In genomic region chr3:42892169-42892568, GRCh38 we compare ENCODE assay signal across 1 cellular context.
TF ChIP-seq lines count a peak whose summit lies in the region.

No MANE protein-coding gene starts in this region.

TF ChIP-seq in K562, 482 proteins besides CTCF, POLR2A, EP300 and RAD21:
- TF ChIP-seq FOSL1 (tag; conservative IDR thresholded peaks at IDR 0.05): peak; percentile 59
- peak; percentile 75 for TF ChIP-seq PRDM10 (IDR thresholded peaks at IDR 0.05; ENCODE audit: partially characterized antibody)
- peak; percentile 56; the same call in 1 of the 2 replicates for TF ChIP-seq DPF2 (IDR thresholded peaks at IDR 0.05)
- peak; percentile 29; the same call in 1 of the 2 replicates for TF ChIP-seq C11orf30 (IDR thresholded peaks at IDR 0.05; ENCODE audit: low read depth)
- TF ChIP-seq ETV5 (CRISPR knock-in tag; IDR thresholded peaks at IDR 0.05; ENCODE audit: low read depth): no peak
- no peak for TF ChIP-seq ARNT (IDR thresholded peaks at IDR 0.05)
- TF ChIP-seq ZNF316 (IDR thresholded peaks at IDR 0.05): peak; percentile 20; the same call in 1 of the 2 replicates
- TF ChIP-seq ARID1B (IDR thresholded peaks at IDR 0.05): 0 out of 2 replicates have a peak, but pooled peaks have one; percentile 24
- TF ChIP-seq SMARCA4 (IDR thresholded peaks at IDR 0.05): 0 out of 2 replicates have a peak, but pooled peaks have one; percentile 19
- TF ChIP-seq PHF20 (IDR thresholded peaks at IDR 0.05; ENCODE audit: partially characterized antibody): no peak
- no peak for TF ChIP-seq ZBTB12 (CRISPR knock-in tag; IDR thresholded peaks at IDR 0.05)
